1 cellular context compared by ENCODE assay signal in the genomic region with DNA sequence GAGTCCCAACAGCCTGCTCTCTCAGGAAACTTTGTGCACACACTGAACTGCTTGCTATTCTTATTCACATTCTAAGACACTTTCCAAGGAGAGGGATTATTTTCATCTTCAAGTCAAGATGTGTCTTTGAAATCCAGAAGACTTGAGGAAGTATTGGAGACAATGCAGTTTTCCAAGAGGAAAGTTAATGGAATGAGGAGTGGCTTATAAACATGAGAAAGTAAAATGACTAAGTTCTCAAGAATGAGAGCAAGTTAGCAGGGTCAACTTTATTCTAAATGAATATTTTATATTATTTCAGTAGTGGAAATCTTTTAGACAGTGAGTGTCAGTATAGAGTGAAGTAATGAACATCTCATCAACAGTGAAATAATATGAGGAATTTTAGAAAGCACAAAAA.
TF ChIP-seq lines count a peak whose summit lies in the region.

No MANE protein-coding gene starts in this region.

TF ChIP-seq in SK-N-SH treated with all-trans-retinoic acid at 6 μM for 48 hours, 23 proteins besides CTCF, POLR2A, EP300 and RAD21 (continued from another document):
- TF ChIP-seq, protein P1, sequence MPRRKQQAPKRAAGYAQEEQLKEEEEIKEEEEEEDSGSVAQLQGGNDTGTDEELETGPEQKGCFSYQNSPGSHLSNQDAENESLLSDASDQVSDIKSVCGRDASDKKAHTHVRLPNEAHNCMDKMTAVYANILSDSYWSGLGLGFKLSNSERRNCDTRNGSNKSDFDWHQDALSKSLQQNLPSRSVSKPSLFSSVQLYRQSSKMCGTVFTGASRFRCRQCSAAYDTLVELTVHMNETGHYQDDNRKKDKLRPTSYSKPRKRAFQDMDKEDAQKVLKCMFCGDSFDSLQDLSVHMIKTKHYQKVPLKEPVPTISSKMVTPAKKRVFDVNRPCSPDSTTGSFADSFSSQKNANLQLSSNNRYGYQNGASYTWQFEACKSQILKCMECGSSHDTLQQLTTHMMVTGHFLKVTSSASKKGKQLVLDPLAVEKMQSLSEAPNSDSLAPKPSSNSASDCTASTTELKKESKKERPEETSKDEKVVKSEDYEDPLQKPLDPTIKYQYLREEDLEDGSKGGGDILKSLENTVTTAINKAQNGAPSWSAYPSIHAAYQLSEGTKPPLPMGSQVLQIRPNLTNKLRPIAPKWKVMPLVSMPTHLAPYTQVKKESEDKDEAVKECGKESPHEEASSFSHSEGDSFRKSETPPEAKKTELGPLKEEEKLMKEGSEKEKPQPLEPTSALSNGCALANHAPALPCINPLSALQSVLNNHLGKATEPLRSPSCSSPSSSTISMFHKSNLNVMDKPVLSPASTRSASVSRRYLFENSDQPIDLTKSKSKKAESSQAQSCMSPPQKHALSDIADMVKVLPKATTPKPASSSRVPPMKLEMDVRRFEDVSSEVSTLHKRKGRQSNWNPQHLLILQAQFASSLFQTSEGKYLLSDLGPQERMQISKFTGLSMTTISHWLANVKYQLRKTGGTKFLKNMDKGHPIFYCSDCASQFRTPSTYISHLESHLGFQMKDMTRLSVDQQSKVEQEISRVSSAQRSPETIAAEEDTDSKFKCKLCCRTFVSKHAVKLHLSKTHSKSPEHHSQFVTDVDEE (CRISPR knock-in tag; IDR thresholded peaks at IDR 0.05) = no peak
- no peak for TF ChIP-seq OSR1 (CRISPR knock-in tag; IDR thresholded peaks at IDR 0.05)
- TF ChIP-seq TCF4 (CRISPR knock-in tag; IDR thresholded peaks at IDR 0.05; ENCODE audit: borderline replicate concordance) = no peak
- no peak for TF ChIP-seq CSDC2 (CRISPR knock-in tag; IDR thresholded peaks at IDR 0.05)
- TF ChIP-seq, protein P2, sequence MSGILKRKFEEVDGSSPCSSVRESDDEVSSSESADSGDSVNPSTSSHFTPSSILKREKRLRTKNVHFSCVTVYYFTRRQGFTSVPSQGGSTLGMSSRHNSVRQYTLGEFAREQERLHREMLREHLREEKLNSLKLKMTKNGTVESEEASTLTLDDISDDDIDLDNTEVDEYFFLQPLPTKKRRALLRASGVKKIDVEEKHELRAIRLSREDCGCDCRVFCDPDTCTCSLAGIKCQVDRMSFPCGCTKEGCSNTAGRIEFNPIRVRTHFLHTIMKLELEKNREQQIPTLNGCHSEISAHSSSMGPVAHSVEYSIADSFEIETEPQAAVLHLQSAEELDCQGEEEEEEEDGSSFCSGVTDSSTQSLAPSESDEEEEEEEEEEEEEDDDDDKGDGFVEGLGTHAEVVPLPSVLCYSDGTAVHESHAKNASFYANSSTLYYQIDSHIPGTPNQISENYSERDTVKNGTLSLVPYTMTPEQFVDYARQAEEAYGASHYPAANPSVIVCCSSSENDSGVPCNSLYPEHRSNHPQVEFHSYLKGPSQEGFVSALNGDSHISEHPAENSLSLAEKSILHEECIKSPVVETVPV (CRISPR knock-in tag; IDR thresholded peaks at IDR 0.05) = no peak
- no peak for TF ChIP-seq ZFP3 (CRISPR knock-in tag; IDR thresholded peaks at IDR 0.05)
- TF ChIP-seq SNAI2 (CRISPR knock-in tag; IDR thresholded peaks at IDR 0.05) = no peak
- TF ChIP-seq TOX (CRISPR knock-in tag; IDR thresholded peaks at IDR 0.05; ENCODE audit: borderline replicate concordance) = no peak
